Comparison of ENCODE assay signal across 14 cellular contexts in the genomic region with DNA sequence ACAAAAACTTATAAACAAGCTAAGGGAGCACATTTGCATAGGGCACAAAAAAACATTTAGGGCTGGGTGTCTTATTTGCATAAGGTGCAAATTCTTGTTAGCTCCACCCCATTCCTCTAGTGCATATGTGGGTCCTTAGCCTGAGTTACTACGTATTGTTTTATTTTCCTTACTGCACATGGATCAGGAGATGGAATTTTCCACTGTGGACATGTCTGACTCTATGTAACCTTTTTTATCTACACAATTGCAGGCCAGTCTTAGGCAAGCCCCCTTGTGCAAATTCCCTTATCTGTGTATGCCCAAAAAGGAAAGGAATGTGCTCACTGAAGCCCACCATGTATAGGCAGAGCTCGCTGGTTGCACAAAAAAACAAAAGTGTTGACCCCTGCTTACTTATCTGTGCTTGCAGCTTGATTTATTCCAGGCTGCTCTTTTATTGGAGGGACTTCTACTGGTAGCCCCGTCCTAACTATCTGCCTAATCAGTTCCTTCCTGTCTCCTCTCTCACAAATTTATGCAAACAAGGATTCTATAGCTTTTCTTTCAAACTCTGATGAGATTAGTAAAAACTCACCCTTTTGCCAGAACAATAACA.
A peak's percentile ranks its signal among the peaks of the same experiment; 100 is the strongest.
DNase-seq lines count a peak whose midpoint lies in the region; ATAC-seq, FAIRE-seq and TF ChIP-seq lines count a peak whose summit lies in the region.
"Had no signal": no experiment of that assay in that cellular context is flagged by ENCODE, and none has a peak within 500 bp of the region (broad histone marks: within the 10 kb centered on the region; RNA-seq: fewer than 3 reads in every experiment).

No MANE protein-coding gene starts in this region.

- H3K27me3 ChIP-seq in cardiac muscle cell (no peaks in the 10 kb centered on the region), right cardiac atrium (ENCODE audit: control insufficient read depth, insufficient read depth) (no peaks in the 10 kb centered on the region)

- peak; percentile 47 for FAIRE-seq in GM12891 (lab: Jason Lieb, UNC)
- FAIRE-seq: D721Med, GM12878 had no signal

- H3K4me3 ChIP-seq in cardiac muscle cell (no peak overlapping the region), right cardiac atrium (ENCODE audit: low read length) (no peak overlapping the region)
- H3K4me3 ChIP-seq: GM12878 had no signal

- TF ChIP-seq CTCF in cardiac muscle cell (IDR thresholded peaks at IDR 0.05; ENCODE audit: low read depth, low read length) (no peak), omental fat pad (IDR thresholded peaks at IDR 0.05) (no peak)

- no peak for TF ChIP-seq POLR2A in GM12891 (IDR thresholded peaks at IDR 0.05; ENCODE audit: low read depth, low read length)

- H3K9me3 ChIP-seq in cardiac muscle cell (ENCODE audit: low read depth) (peaks cover 4% of the 10 kb centered on the region), right cardiac atrium (ENCODE audit: control insufficient read depth, low read length) (no peaks in the 10 kb centered on the region)

- 33% methylated on average over 3 of the region's 3 CpGs for WGBS in right cardiac atrium

- H3K36me3 ChIP-seq in cardiac muscle cell, result no peaks in the 10 kb centered on the region

- no peaks in the 10 kb centered on the region for H3K4me1 ChIP-seq in cardiac muscle cell (ENCODE audit: low read depth)
- no peaks in the 10 kb centered on the region for H3K4me1 ChIP-seq in right cardiac atrium (ENCODE audit: control insufficient read depth, insufficient read depth, low read length)

- peak overlapping the region; percentile 74 for H3K27ac ChIP-seq in cardiac muscle cell
- H3K27ac ChIP-seq in right cardiac atrium (ENCODE audit: low read length), result no peak overlapping the region

- intact Hi-C loops in right cardiac atrium (cut with DNase I) (no loop called here), left colon (cut with DNase I, micrococcal nuclease) (no loop called here)

- DNase-seq in cardiac muscle cell (ENCODE audit: low read depth in 1 of 2, low spot score in 1 of 2) (peak in 1 of 2 donors; percentile 23), right cardiac atrium (no peak), GM12891 (ENCODE audit: insufficient read length, low spot score) (no peak), left colon (no peak), omental fat pad (ENCODE audit: low spot score) (no peak)
- no peak for DNase-seq in stimulated activated CD4-positive, alpha-beta T cell treated with anti-CD3 and anti-CD28 coated beads, Interleukin-2, amount 100 ng/mL, for 24 hours
- DNase-seq in activated T-cell treated with anti-CD3 and anti-CD28 coated beads, Interleukin-2, amount 50 U/mL, for 48 hours, result no peak
- DNase-seq: C1 segment of cervical spinal cord; CD4-positive, alpha-beta T cell; DMS153; GOT3; H9 had no signal

- ATAC-seq in right cardiac atrium (no peak), left colon (peak; percentile 7), omental fat pad (ENCODE audit: low FRiP score) (no peak)
- ATAC-seq: GM12878 had no signal

TF ChIP-seq in GM12891, 5 proteins besides CTCF, POLR2A, EP300 and RAD21:
- TF ChIP-seq TAF1 (IDR thresholded peaks at IDR 0.05; ENCODE audit: low read depth, low read length) (no peak), POLR2AphosphoS5 (IDR thresholded peaks at IDR 0.05; ENCODE audit: low read depth, low read length) (no peak), SPI1 (IDR thresholded peaks at IDR 0.05; ENCODE audit: low read depth, low read length) (no peak), PAX5 (IDR thresholded peaks at IDR 0.05; ENCODE audit: insufficient read depth, low read length, severe bottlenecking) (no peak), POU2F2 (IDR thresholded peaks at IDR 0.05; ENCODE audit: low read depth, low read length) (no peak)
